ENCODE assay signal across 11 cellular contexts in genomic region chr12:104304261-104305004, GRCh38. TPM values are rescaled to one million over a fixed set of nuclear protein-coding genes. Genes with fewer than 3 reads are reported as not detected.
DNase-seq lines count a peak whose midpoint lies in the region; ATAC-seq and TF ChIP-seq lines count a peak whose summit lies in the region.
"Had no signal": no experiment of that assay in that cellular context is flagged by ENCODE, and none has a peak within 500 bp of the region (broad histone marks: within the 10 kb centered on the region; RNA-seq: fewer than 3 reads in every experiment).

No MANE protein-coding gene starts in this region.

- H3K9me3 Mint-ChIP-seq in activated CD4-positive, alpha-beta T cell treated with anti-CD3 and anti-CD28 coated beads, Interleukin-2, amount 10 ng/mL, durations not matched to agents 24 days and 14 days = no peaks in the 10 kb centered on the region

- peaks cover 12% of the 10 kb centered on the region in 2 donors for H3K36me3 ChIP-seq in ascending aorta
- H3K36me3 ChIP-seq in right lobe of liver = peaks cover 0 to 7% (median 0%) of the 10 kb centered on the region in 4 donors
- peaks cover 0 to 2% (median 0%) of the 10 kb centered on the region in 5 donors for H3K36me3 ChIP-seq in subcutaneous abdominal adipose tissue (ENCODE audit: control insufficient read depth in 5 of 5, insufficient read depth in 5 of 5, low read length in 5 of 5)

- TF ChIP-seq POLR2A in right lobe of liver (IDR thresholded peaks at IDR 0.05) = no peak

- H3K9me3 ChIP-seq in ascending aorta (no peaks in the 10 kb centered on the region), right lobe of liver (no peaks in the 10 kb centered on the region), subcutaneous abdominal adipose tissue (ENCODE audit: control insufficient read depth in 5 of 5, low read length in 5 of 5) (no peaks in the 10 kb centered on the region)
- H3K9me3 ChIP-seq: body of pancreas had no signal

- H3K27me3 Mint-ChIP-seq in activated CD4-positive, alpha-beta T cell treated with anti-CD3 and anti-CD28 coated beads, Interleukin-2, amount 10 ng/mL, durations not matched to agents 24 days and 14 days = no peaks in the 10 kb centered on the region

- H3K27me3 ChIP-seq in ascending aorta = no peaks in the 10 kb centered on the region
- no peaks in the 10 kb centered on the region for H3K27me3 ChIP-seq in right lobe of liver
- H3K27me3 ChIP-seq in subcutaneous abdominal adipose tissue (ENCODE audit: control insufficient read depth in 5 of 5, insufficient read depth in 4 of 5, low read length in 5 of 5) = no peaks in the 10 kb centered on the region
- H3K27me3 ChIP-seq: body of pancreas had no signal

- peaks cover 37% of the 10 kb centered on the region for H3K36me3 Mint-ChIP-seq in activated CD4-positive, alpha-beta T cell treated with anti-CD3 and anti-CD28 coated beads, Interleukin-2, amount 10 ng/mL, durations not matched to agents 24 days and 14 days (ENCODE audit: low read depth)

- H3K27ac ChIP-seq in ascending aorta = peak overlapping the region; percentile 77 to 85
- peak overlapping the region in 2 of 3 donors; percentile 17 to 35 for H3K27ac ChIP-seq in right lobe of liver
- H3K27ac ChIP-seq in subcutaneous abdominal adipose tissue (ENCODE audit: low read depth, low read length) = peak overlapping the region; percentile 79
- H3K27ac ChIP-seq: C4-2B had no signal

- TF ChIP-seq CTCF in ascending aorta (IDR thresholded peaks at IDR 0.05) (no peak), right lobe of liver (IDR thresholded peaks at IDR 0.05) (no peak)

- H3K4me3 Mint-ChIP-seq in activated CD4-positive, alpha-beta T cell treated with anti-CD3 and anti-CD28 coated beads, Interleukin-2, amount 10 ng/mL, durations not matched to agents 24 days and 14 days = peak overlapping the region; percentile 94

- no peak for ATAC-seq in right lobe of liver
- ATAC-seq in GM19455 (IDR thresholded peaks at IDR 0.05; ENCODE audit: unreplicated experiment) = no peak
- ATAC-seq: K562 had no signal

- peak overlapping the region; percentile 98 for H3K27ac Mint-ChIP-seq in activated CD4-positive, alpha-beta T cell treated with anti-CD3 and anti-CD28 coated beads, Interleukin-2, amount 10 ng/mL, durations not matched to agents 24 days and 14 days

- WGBS in right lobe of liver (ENCODE audit: insufficient coverage, low coverage, low lambda C conversion rate, missing lambda C conversion rate) = 75% methylated on average over 10 of the region's 10 CpGs

- in situ Hi-C loops in G401 (cut with HindIII; ENCODE audit: low sequenced_read_pairs) = no loop called here

- peak overlapping the region; percentile 52 to 86 (median 67) for H3K9ac ChIP-seq in subcutaneous abdominal adipose tissue (ENCODE audit: low read length in 5 of 5)

- peaks cover 60% of the 10 kb centered on the region for H3K4me1 Mint-ChIP-seq in activated CD4-positive, alpha-beta T cell treated with anti-CD3 and anti-CD28 coated beads, Interleukin-2, amount 10 ng/mL, durations not matched to agents 24 days and 14 days

- H3K4me1 ChIP-seq in ascending aorta = peaks cover 28 to 57% of the 10 kb centered on the region in 2 donors
- peaks cover 0 to 42% (median 3%) of the 10 kb centered on the region in 4 donors for H3K4me1 ChIP-seq in right lobe of liver
- peaks cover 0 to 52% (median 39%) of the 10 kb centered on the region in 5 donors for H3K4me1 ChIP-seq in subcutaneous abdominal adipose tissue (ENCODE audit: control insufficient read depth in 5 of 5, insufficient read depth in 5 of 5, low read length in 5 of 5)

- intact Hi-C loops in activated CD4-positive, alpha-beta T cell treated with anti-CD3 and anti-CD28 coated beads, Interleukin-2, amount 10 ng/mL, durations not matched to agents 24 days and 14 days (cut with micrococcal nuclease) = loop anchor here (5.0 kb wide), 2 partner anchors 167 to 347 kb away; partner anchors contain the start of gene NFYB
- intact Hi-C loops in ascending aorta (cut with DNase I) = loop anchor here (5.0 kb wide), 1 partner anchor 87 kb away; the partner anchor contains the start of gene TXNRD1
- intact Hi-C loops in right lobe of liver (cut with DNase I) = no loop called here

- H3K4me3 ChIP-seq in ascending aorta (peak overlapping the region; percentile 34 to 69), right lobe of liver (peak overlapping the region; percentile 25 to 46 (median 41)), subcutaneous abdominal adipose tissue (ENCODE audit: low read depth in 1 of 5, low read length in 5 of 5) (peak overlapping the region; percentile 58 to 84 (median 80))
- H3K4me3 ChIP-seq: K562 had no signal

- no peak for DNase-seq in activated CD4-positive, alpha-beta T cell treated with anti-CD3 and anti-CD28 coated beads, Interleukin-2, amount 10 ng/mL, durations not matched to agents 24 days and 14 days
- DNase-seq in activated CD4-positive, alpha-beta T cell treated with anti-CD3 and anti-CD28 coated beads for 48 hours = no peak
- DNase-seq in ascending aorta (ENCODE audit: low spot score in 2 of 2) = no peak
- DNase-seq in right lobe of liver = no peak
- DNase-seq in G401 (ENCODE audit: low spot score) = no peak
- DNase-seq in NOMO-1 treated with dmso at 0.1 percent for 144 hours (lab: John Stamatoyannopoulos, UW; ENCODE audit: unreplicated experiment) = no peak

RNA-seq across cellular contexts. Expression of gene EID3, which starts 0.9 kb away (rescaled TPM):
- total RNA-seq in activated CD4-positive, alpha-beta T cell treated with anti-CD3 and anti-CD28 coated beads, Interleukin-2, amount 10 ng/mL, durations not matched to agents 24 days and 14 days = 9.0 and 9.7 TPM in 2 replicates
- 1.4 TPM for total RNA-seq in ascending aorta
- 1 to 10 TPM; 1.1 to 7.3 (median 1.4) TPM for total RNA-seq in right lobe of liver
- total RNA-seq in G401 (2014; rRNA removed; shearing (Covaris generic)) = 0.51 and 1.7 TPM in 2 replicates

Comparison
In these comparisons a context has a peak if more than half of its experiments do, and no peak if none do; other contexts are left out.
1. H3K27ac ChIP-seq: peak in every context shown above with its lines; median percentile 81 in ascending aorta; 79 in subcutaneous abdominal adipose tissue; 26 in right lobe of liver.
2. intact Hi-C loops: an anchor here in activated CD4-positive, alpha-beta T cell treated with anti-CD3 and anti-CD28 coated beads, Interleukin-2, amount 10 ng/mL, durations not matched to agents 24 days and 14 days (5.0 kb wide) and ascending aorta (5.0 kb wide); none called in right lobe of liver.